ENCODE assay signal across 14 cellular contexts in the genomic region with DNA sequence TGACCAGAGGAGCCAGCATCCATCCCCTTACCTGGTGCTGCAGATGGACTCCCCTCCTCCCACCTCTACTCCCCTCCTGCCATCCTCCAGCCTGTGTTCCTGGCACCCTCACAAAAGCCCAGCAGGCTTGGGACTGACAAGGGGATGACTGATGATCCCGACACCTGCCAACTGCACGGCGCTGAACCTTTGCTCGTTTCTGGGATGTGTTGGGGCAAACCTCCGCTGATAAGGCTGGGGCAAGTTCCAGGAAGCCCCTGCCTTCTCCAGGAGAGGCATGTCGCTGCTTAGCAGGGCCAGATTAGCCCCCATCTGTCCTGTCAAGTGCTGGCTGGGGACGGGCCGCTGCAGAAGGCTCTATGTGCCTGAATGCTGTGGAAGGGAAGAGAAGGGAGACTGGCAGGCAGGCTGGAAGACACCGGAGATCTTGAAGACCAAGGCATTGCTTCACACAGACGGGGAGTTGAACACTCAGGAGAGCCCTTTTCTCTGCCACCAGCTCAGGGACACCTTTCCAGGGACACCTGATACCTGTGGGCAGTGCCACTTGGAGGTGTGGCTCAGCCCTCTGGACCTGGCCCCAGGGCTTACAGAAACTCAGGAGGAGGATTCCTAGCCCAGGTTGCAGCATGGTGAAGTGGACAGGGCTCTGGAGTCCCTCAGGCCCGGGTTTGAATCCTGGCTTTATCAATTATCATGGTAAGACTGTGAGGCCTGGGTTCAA. TPM values are rescaled to one million over a fixed set of nuclear protein-coding genes. Genes with fewer than 3 reads are reported as not detected.
DNase-seq lines count a peak whose midpoint lies in the region; ATAC-seq and TF ChIP-seq lines count a peak whose summit lies in the region.
"Had no signal": no experiment of that assay in that cellular context is flagged by ENCODE, and none has a peak within 500 bp of the region (broad histone marks: within the 10 kb centered on the region; RNA-seq: fewer than 3 reads in every experiment).

No MANE protein-coding gene starts in this region.

- no peak for ATAC-seq in GM19395 (IDR thresholded peaks at IDR 0.05; ENCODE audit: unreplicated experiment)
- ATAC-seq: natural killer cell; stimulated activated naive CD8-positive, alpha-beta T cell treated with anti-CD3 and anti-CD28 coated beads, Interleukin-15, Interleukin-2, amounts not matched to agents 100 U/mL and 50 U/mL, for 24 hours had no signal

- no peaks in the 10 kb centered on the region for H3K9me3 ChIP-seq in WERI-Rb-1 (ENCODE audit: severe bottlenecking)

- DNase-seq in DMS79 (lab: John Stamatoyannopoulos, UW), result peak; percentile 81
- DNase-seq in NCI-H2081 (lab: John Stamatoyannopoulos, UW), result peak; percentile 94 to 97
- DNase-seq in WERI-Rb-1, result peak; percentile 81
- DNase-seq in mucosa of gallbladder (ENCODE audit: low spot score), result peak; percentile 40
- DNase-seq in SKM-1 treated with dmso at 0.1 percent for 144 hours (lab: John Stamatoyannopoulos, UW; ENCODE audit: unreplicated experiment), result no peak
- DNase-seq in HK-2 (ENCODE audit: unreplicated experiment), result no peak
- no peak for DNase-seq in activated CD8-positive, alpha-beta memory T cell treated with anti-CD3 and anti-CD28 coated beads for 24 hours
- DNase-seq: anterior cingulate cortex; CD4-positive, CD25-positive, alpha-beta regulatory T cell; erythroblast; natural killer cell; NCI-H526 treated with DMSO at 0.1 percent for 48 hours; stimulated activated naive CD8-positive, alpha-beta T cell treated with anti-CD3 and anti-CD28 coated beads, Interleukin-15, Interleukin-2, amounts not matched to agents 100 U/mL and 50 U/mL, for 24 hours had no signal

- no peaks in the 10 kb centered on the region for H3K36me3 ChIP-seq in WERI-Rb-1

- peak overlapping the region; percentile 54 for H3K27ac ChIP-seq in WERI-Rb-1

- no peak overlapping the region for H3K4me3 ChIP-seq in WERI-Rb-1 (ENCODE audit: low read depth, low read length)

- H3K27me3 ChIP-seq in WERI-Rb-1 (ENCODE audit: insufficient read depth, low read depth, severe bottlenecking), result no peaks in the 10 kb centered on the region

- no peak for TF ChIP-seq CTCF in WERI-Rb-1 (IDR thresholded peaks at IDR 0.05; ENCODE audit: low read depth, low read length)

RNA-seq across cellular contexts. Expression of a gene that starts 1.0 kb away (rescaled TPM):
- 5.6 TPM for total RNA-seq in mucosa of gallbladder
- total RNA-seq: CD4-positive, CD25-positive, alpha-beta regulatory T cell; natural killer cell had no signal

RNA-seq across cellular contexts. Expression of a gene that starts 8.4 kb away (rescaled TPM):
- 1,522 TPM for total RNA-seq in mucosa of gallbladder
- total RNA-seq: CD4-positive, CD25-positive, alpha-beta regulatory T cell; natural killer cell had no signal

RNA-seq across cellular contexts. Expression of a gene that starts 14.3 kb away (rescaled TPM):
- total RNA-seq in mucosa of gallbladder, result 0.40 TPM
- total RNA-seq: CD4-positive, CD25-positive, alpha-beta regulatory T cell; natural killer cell had no signal

RNA-seq across cellular contexts. Expression of a gene that starts 30.0 kb away (rescaled TPM):
- not detected for total RNA-seq in mucosa of gallbladder
- total RNA-seq: CD4-positive, CD25-positive, alpha-beta regulatory T cell; natural killer cell had no signal

RNA-seq across cellular contexts. Expression of a gene that starts 38.7 kb away (rescaled TPM):
- not detected for total RNA-seq in mucosa of gallbladder
- total RNA-seq: CD4-positive, CD25-positive, alpha-beta regulatory T cell; natural killer cell had no signal

Comparison
In these comparisons a context has a peak if more than half of its experiments do, and no peak if none do; other contexts are left out.
1. DNase-seq: peak in DMS79 (single experiment), NCI-H2081 (2 of 2), WERI-Rb-1 (single experiment) and mucosa of gallbladder (single experiment); none in SKM-1 treated with dmso at 0.1 percent for 144 hours (single experiment), HK-2 (single experiment) and activated CD8-positive, alpha-beta memory T cell treated with anti-CD3 and anti-CD28 coated beads for 24 hours (single experiment).